Comparison of ENCODE assay signal across 2 cellular contexts in genomic region chr1:3809680-3810079, GRCh38.
TF ChIP-seq lines count a peak whose summit lies in the region.

No MANE protein-coding gene starts in this region.

TF ChIP-seq in A549, 52 proteins besides CTCF, POLR2A, EP300 and RAD21:
- TF ChIP-seq HOXB13 (CRISPR knock-in tag; IDR thresholded peaks at IDR 0.05; ENCODE audit: low read depth), result no peak
- no peak for TF ChIP-seq NPAS2 (CRISPR knock-in tag; IDR thresholded peaks at IDR 0.05; ENCODE audit: borderline replicate concordance)
- no peak for TF ChIP-seq ZNF302 (CRISPR knock-in tag; IDR thresholded peaks at IDR 0.05)
- no peak for TF ChIP-seq HOXA7 (CRISPR knock-in tag; IDR thresholded peaks at IDR 0.05)
- TF ChIP-seq REST (IDR thresholded peaks at IDR 0.05), result no peak
- no peak for TF ChIP-seq BHLHE40 (IDR thresholded peaks at IDR 0.05; ENCODE audit: low read depth, low read length)
- no peak for TF ChIP-seq KDM1A (IDR thresholded peaks at IDR 0.05; ENCODE audit: low read depth)
- TF ChIP-seq TFCP2L1 (CRISPR knock-in tag; IDR thresholded peaks at IDR 0.05), result no peak
- TF ChIP-seq SREBF2 (IDR thresholded peaks at IDR 0.05), result no peak
- TF ChIP-seq MYC (IDR thresholded peaks at IDR 0.05; ENCODE audit: borderline replicate concordance, low read length), result no peak
- TF ChIP-seq ELK1 (IDR thresholded peaks at IDR 0.05; ENCODE audit: low read depth, low read length), result no peak
- no peak for TF ChIP-seq ATOH8 (CRISPR knock-in tag; IDR thresholded peaks at IDR 0.05; ENCODE audit: low read depth)
- no peak for TF ChIP-seq SMC3 (IDR thresholded peaks at IDR 0.05)

TF ChIP-seq in K562, 482 proteins besides CTCF, POLR2A, EP300 and RAD21:
- TF ChIP-seq PPARD (CRISPR knock-in tag; IDR thresholded peaks at IDR 0.05) (no peak), ZNF41 (CRISPR knock-in tag; conservative IDR thresholded peaks at IDR 0.05) (no peak), SMAD1 (IDR thresholded peaks at IDR 0.05; ENCODE audit: low read depth, low read length, partially characterized antibody) (no peak), SRSF1 (IDR thresholded peaks at IDR 0.05; ENCODE audit: low read depth, low read length) (no peak), SMAD3 (CRISPR knock-in tag; conservative IDR thresholded peaks at IDR 0.05) (no peak), TGIF2 (CRISPR knock-in tag; IDR thresholded peaks at IDR 0.05) (no peak), PHF20 (IDR thresholded peaks at IDR 0.05; ENCODE audit: partially characterized antibody) (no peak), ZFP91 (CRISPR knock-in tag; IDR thresholded peaks at IDR 0.05) (no peak), KLF13 (tag; IDR thresholded peaks at IDR 0.05; ENCODE audit: borderline replicate concordance, low read depth) (no peak), SMARCA4 (IDR thresholded peaks at IDR 0.05) (no peak), SLC30A9 (CRISPR knock-in tag; IDR thresholded peaks at IDR 0.05) (no peak), ZNF778 (CRISPR knock-in tag; IDR thresholded peaks at IDR 0.05) (no peak), ZBTB5 (IDR thresholded peaks at IDR 0.05) (no peak), ZNF436 (CRISPR knock-in tag; IDR thresholded peaks at IDR 0.05) (no peak), ZNF668 (CRISPR knock-in tag; IDR thresholded peaks at IDR 0.05) (no peak), SRSF7 (optimal IDR thresholded peaks at IDR 0.05; ENCODE audit: low read depth, low read length) (no peak), ARID3A (IDR thresholded peaks at IDR 0.05; ENCODE audit: borderline replicate concordance, low read depth, low read length) (no peak), CAMTA2 (CRISPR knock-in tag; conservative IDR thresholded peaks at IDR 0.05) (no peak), JUNB (CRISPR knock-in tag; conservative IDR thresholded peaks at IDR 0.05) (no peak)
